In genomic region chr7:45768516-45769394, GRCh38 we compare ENCODE assay signal across 8 cellular contexts.
DNase-seq lines count a peak whose midpoint lies in the region; ATAC-seq, FAIRE-seq and TF ChIP-seq lines count a peak whose summit lies in the region.
"Not testable (repeated sequence)": the region's sequence is repeated elsewhere in the genome, so short reads cannot be mapped to it uniquely, and the experiment has no call there.

No MANE protein-coding gene starts in this region.

- intact Hi-C loops in psoas muscle (cut with DNase I), result not testable (repeated sequence)

- H3K4me1 Mint-ChIP-seq in T-helper 1 cell treated with Interleukin-12 subunit alpha and Interleukin-12 subunit beta and Interleukin-4 antibody, amounts not matched to agents 30 μg/mL and 1 μg/mL, for 36 hours (ENCODE audit: low read depth), result not testable (repeated sequence)

- H3K27me3 Mint-ChIP-seq in T-helper 1 cell treated with Interleukin-12 subunit alpha and Interleukin-12 subunit beta and Interleukin-4 antibody, amounts not matched to agents 30 μg/mL and 1 μg/mL, for 36 hours (ENCODE audit: low read depth), result not testable (repeated sequence)

- peak in 1 of 2 donors; percentile 39 for TF ChIP-seq CTCF in right atrium auricular region (IDR thresholded peaks at IDR 0.05)
- TF ChIP-seq CTCF in psoas muscle (IDR thresholded peaks at IDR 0.05), result not testable (repeated sequence)

- not testable (repeated sequence) for H3K9me3 Mint-ChIP-seq in T-helper 1 cell treated with Interleukin-12 subunit alpha and Interleukin-12 subunit beta and Interleukin-4 antibody, amounts not matched to agents 30 μg/mL and 1 μg/mL, for 36 hours

- peak overlapping the region; percentile 90 for H3K4me3 Mint-ChIP-seq in T-helper 1 cell treated with Interleukin-12 subunit alpha and Interleukin-12 subunit beta and Interleukin-4 antibody, amounts not matched to agents 30 μg/mL and 1 μg/mL, for 36 hours

- H3K36me3 ChIP-seq in right atrium auricular region, result not testable (repeated sequence)
- peaks cover 0 to 10% of the 10 kb centered on the region in 2 donors for H3K36me3 ChIP-seq in psoas muscle (ENCODE audit: insufficient read depth in 1 of 2, low read depth in 1 of 2)

- peak; percentile 55 for FAIRE-seq in urothelium cell line (lab: Jason Lieb, UNC)

- ATAC-seq in GM18498 (IDR thresholded peaks at IDR 0.05; ENCODE audit: unreplicated experiment), result peak; percentile 100
- peak; percentile 100 for ATAC-seq in HG02885 (IDR thresholded peaks at IDR 0.05; ENCODE audit: poor library complexity, unreplicated experiment)
- ATAC-seq in psoas muscle, result peak; percentile 100

- H3K27ac ChIP-seq in right atrium auricular region (peak overlapping the region; percentile 89 to 90), psoas muscle (peak overlapping the region; percentile 84)

- peak overlapping the region; percentile 96 for H3K27ac Mint-ChIP-seq in T-helper 1 cell treated with Interleukin-12 subunit alpha and Interleukin-12 subunit beta and Interleukin-4 antibody, amounts not matched to agents 30 μg/mL and 1 μg/mL, for 36 hours

- H3K36me3 Mint-ChIP-seq in T-helper 1 cell treated with Interleukin-12 subunit alpha and Interleukin-12 subunit beta and Interleukin-4 antibody, amounts not matched to agents 30 μg/mL and 1 μg/mL, for 36 hours (ENCODE audit: low read depth), result not testable (repeated sequence)

- DNase-seq in NCI-H1694 (lab: John Stamatoyannopoulos, UW), result peak; percentile 94
- peak; percentile 67 to 99 (median 96) for DNase-seq in anterior cingulate cortex (lab: John Stamatoyannopoulos, UW)
- DNase-seq in right atrium auricular region (ENCODE audit: low spot score), result peak; percentile 99
- DNase-seq in psoas muscle, result peak; percentile 99
- DNase-seq in urothelium cell line (ENCODE audit: low spot score), result peak; percentile 95

- 0 to 1% (median 0%) methylated on average over 58 to 72 of the region's 72 CpGs for WGBS in psoas muscle, 3 donors

- not testable (repeated sequence) for H3K27me3 ChIP-seq in right atrium auricular region; psoas muscle (ENCODE audit: insufficient read depth in 3 of 3, low read length in 2 of 3)

- H3K4me3 ChIP-seq in right atrium auricular region (peak overlapping the region; percentile 88 to 94), psoas muscle (peak overlapping the region; percentile 96)

- H3K9me3 ChIP-seq in right atrium auricular region, psoas muscle: not testable (repeated sequence)

- H3K4me1 ChIP-seq in right atrium auricular region, result peaks cover 0 to 19% of the 10 kb centered on the region in 2 donors
- not testable (repeated sequence) for H3K4me1 ChIP-seq in psoas muscle

Comparison
In these comparisons a context has a peak if more than half of its experiments do, and no peak if none do; other contexts are left out.
1. Peak in every context shown above with its lines: DNase-seq, ATAC-seq, H3K4me3 ChIP-seq and H3K27ac ChIP-seq.